In genomic region chr19:46115396-46116109, GRCh38 we compare ENCODE assay signal across 1 cellular context.
TF ChIP-seq lines count a peak whose summit lies in the region.

No MANE protein-coding gene starts in this region.

TF ChIP-seq in GM12878, 131 proteins besides CTCF, POLR2A, EP300 and RAD21 (continued from another document and continues in another):
- TF ChIP-seq RELB (IDR thresholded peaks at IDR 0.05; ENCODE audit: low read depth) (peak; percentile 52; the same call in 1 of the 2 replicates), FOS (IDR thresholded peaks at IDR 0.05; ENCODE audit: borderline replicate concordance, extremely low read depth, insufficient read length) (no peak), EED (IDR thresholded peaks at IDR 0.05; ENCODE audit: low read depth) (0 out of 2 replicates have a peak, but pooled peaks have one; percentile 17), ATF7 (IDR thresholded peaks at IDR 0.05; ENCODE audit: low read depth) (peak; percentile 56; the same call in 1 of the 2 replicates), NR2F1 (conservative IDR thresholded peaks at IDR 0.05) (peak; percentile 77), ZNF207 (IDR thresholded peaks at IDR 0.05; ENCODE audit: borderline replicate concordance) (no peak), IKZF1 (conservative IDR thresholded peaks at IDR 0.05) (peak; percentile 72), MTA2 (IDR thresholded peaks at IDR 0.05; ENCODE audit: low read depth) (no peak; the same call in 1 of the 2 replicates), SP1 (IDR thresholded peaks at IDR 0.05; ENCODE audit: low read depth, low read length) (no peak), SMARCA5 (IDR thresholded peaks at IDR 0.05) (no peak), ATF2 (IDR thresholded peaks at IDR 0.05; ENCODE audit: low read length) (no peak), KDM1A (IDR thresholded peaks at IDR 0.05; ENCODE audit: borderline replicate concordance) (no peak), PAX8 (IDR thresholded peaks at IDR 0.05) (no peak), CREB1 (IDR thresholded peaks at IDR 0.05; ENCODE audit: low read depth) (no peak), CBFB (IDR thresholded peaks at IDR 0.05; ENCODE audit: low read depth) (peak; percentile 49; the same call in 1 of the 2 replicates), ZZZ3 (IDR thresholded peaks at IDR 0.05; ENCODE audit: control insufficient read depth, insufficient read length, low read depth) (no peak), NKRF (conservative IDR thresholded peaks at IDR 0.05) (no peak), GABPA (IDR thresholded peaks at IDR 0.05; ENCODE audit: low read depth) (no peak), NR2C1 (IDR thresholded peaks at IDR 0.05) (no peak), TARDBP (IDR thresholded peaks at IDR 0.05; ENCODE audit: borderline replicate concordance) (no peak), ZNF274 (IDR thresholded peaks at IDR 0.05; ENCODE audit: insufficient read depth, insufficient read length) (no peak), PAX5 (IDR thresholded peaks at IDR 0.05; ENCODE audit: borderline replicate concordance, low read depth, low read length) (0 out of 2 replicates have a peak, but pooled peaks have one; percentile 43), EGR1 (IDR thresholded peaks at IDR 0.05; ENCODE audit: borderline replicate concordance in 1 of 2, low read depth in 2 of 2, low read length in 2 of 2) (peak in 1 of 2 experiments; percentile 70; a peak in 1 of 3 replicates), CHD2 (IDR thresholded peaks at IDR 0.05; ENCODE audit: borderline replicate concordance, low read depth, low read length) (no peak), IRF3 (IDR thresholded peaks at IDR 0.05) (no peak), BCL11A (IDR thresholded peaks at IDR 0.05; ENCODE audit: low read depth, low read length) (peak; percentile 74), RELA (IDR thresholded peaks at IDR 0.05; ENCODE audit: borderline replicate concordance, partially characterized antibody) (no peak), SUZ12 (IDR thresholded peaks at IDR 0.05; ENCODE audit: unreplicated experiment) (no peak), FOXK2 (IDR thresholded peaks at IDR 0.05) (no peak), SPI1 (IDR thresholded peaks at IDR 0.05; ENCODE audit: borderline replicate concordance, insufficient read depth, low read depth, low read length) (no peak), NFXL1 (IDR thresholded peaks at IDR 0.05; ENCODE audit: borderline replicate concordance) (no peak), SMAD1 (IDR thresholded peaks at IDR 0.05; ENCODE audit: low read depth, partially characterized antibody) (no peak), REST (IDR thresholded peaks at IDR 0.05; ENCODE audit: low read depth, low read length) (no peak), IRF4 (IDR thresholded peaks at IDR 0.05; ENCODE audit: low read depth, low read length) (peak; percentile 81; the same call in 1 of the 2 replicates), JUNB (IDR thresholded peaks at IDR 0.05) (peak; percentile 52; the same call in 1 of the 2 replicates), DPF2 (IDR thresholded peaks at IDR 0.05) (peak; percentile 71; the same call in 1 of the 2 replicates), RUNX3 (IDR thresholded peaks at IDR 0.05; ENCODE audit: low read length) (peak; percentile 83), ZBTB33 (IDR thresholded peaks at IDR 0.05) (no peak), ASH2L (IDR thresholded peaks at IDR 0.05; ENCODE audit: borderline replicate concordance, low read depth) (no peak)
- TF ChIP-seq, protein P1, sequence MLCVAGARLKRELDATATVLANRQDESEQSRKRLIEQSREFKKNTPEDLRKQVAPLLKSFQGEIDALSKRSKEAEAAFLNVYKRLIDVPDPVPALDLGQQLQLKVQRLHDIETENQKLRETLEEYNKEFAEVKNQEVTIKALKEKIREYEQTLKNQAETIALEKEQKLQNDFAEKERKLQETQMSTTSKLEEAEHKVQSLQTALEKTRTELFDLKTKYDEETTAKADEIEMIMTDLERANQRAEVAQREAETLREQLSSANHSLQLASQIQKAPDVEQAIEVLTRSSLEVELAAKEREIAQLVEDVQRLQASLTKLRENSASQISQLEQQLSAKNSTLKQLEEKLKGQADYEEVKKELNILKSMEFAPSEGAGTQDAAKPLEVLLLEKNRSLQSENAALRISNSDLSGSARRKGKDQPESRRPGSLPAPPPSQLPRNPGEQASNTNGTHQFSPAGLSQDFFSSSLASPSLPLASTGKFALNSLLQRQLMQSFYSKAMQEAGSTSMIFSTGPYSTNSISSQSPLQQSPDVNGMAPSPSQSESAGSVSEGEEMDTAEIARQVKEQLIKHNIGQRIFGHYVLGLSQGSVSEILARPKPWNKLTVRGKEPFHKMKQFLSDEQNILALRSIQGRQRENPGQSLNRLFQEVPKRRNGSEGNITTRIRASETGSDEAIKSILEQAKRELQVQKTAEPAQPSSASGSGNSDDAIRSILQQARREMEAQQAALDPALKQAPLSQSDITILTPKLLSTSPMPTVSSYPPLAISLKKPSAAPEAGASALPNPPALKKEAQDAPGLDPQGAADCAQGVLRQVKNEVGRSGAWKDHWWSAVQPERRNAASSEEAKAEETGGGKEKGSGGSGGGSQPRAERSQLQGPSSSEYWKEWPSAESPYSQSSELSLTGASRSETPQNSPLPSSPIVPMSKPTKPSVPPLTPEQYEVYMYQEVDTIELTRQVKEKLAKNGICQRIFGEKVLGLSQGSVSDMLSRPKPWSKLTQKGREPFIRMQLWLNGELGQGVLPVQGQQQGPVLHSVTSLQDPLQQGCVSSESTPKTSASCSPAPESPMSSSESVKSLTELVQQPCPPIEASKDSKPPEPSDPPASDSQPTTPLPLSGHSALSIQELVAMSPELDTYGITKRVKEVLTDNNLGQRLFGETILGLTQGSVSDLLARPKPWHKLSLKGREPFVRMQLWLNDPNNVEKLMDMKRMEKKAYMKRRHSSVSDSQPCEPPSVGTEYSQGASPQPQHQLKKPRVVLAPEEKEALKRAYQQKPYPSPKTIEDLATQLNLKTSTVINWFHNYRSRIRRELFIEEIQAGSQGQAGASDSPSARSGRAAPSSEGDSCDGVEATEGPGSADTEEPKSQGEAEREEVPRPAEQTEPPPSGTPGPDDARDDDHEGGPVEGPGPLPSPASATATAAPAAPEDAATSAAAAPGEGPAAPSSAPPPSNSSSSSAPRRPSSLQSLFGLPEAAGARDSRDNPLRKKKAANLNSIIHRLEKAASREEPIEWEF (IDR thresholded peaks at IDR 0.05; ENCODE audit: insufficient replicate concordance, low read depth, low read length) = no peak
- TF ChIP-seq, protein P2, sequence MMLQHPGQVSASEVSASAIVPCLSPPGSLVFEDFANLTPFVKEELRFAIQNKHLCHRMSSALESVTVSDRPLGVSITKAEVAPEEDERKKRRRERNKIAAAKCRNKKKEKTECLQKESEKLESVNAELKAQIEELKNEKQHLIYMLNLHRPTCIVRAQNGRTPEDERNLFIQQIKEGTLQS (IDR thresholded peaks at IDR 0.05; ENCODE audit: borderline replicate concordance, extremely low read depth, low read depth, low read length) = no peak
- TF ChIP-seq, protein P3, sequence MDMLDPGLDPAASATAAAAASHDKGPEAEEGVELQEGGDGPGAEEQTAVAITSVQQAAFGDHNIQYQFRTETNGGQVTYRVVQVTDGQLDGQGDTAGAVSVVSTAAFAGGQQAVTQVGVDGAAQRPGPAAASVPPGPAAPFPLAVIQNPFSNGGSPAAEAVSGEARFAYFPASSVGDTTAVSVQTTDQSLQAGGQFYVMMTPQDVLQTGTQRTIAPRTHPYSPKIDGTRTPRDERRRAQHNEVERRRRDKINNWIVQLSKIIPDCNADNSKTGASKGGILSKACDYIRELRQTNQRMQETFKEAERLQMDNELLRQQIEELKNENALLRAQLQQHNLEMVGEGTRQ (IDR thresholded peaks at IDR 0.05; ENCODE audit: borderline replicate concordance, low read depth, low read length) = no peak
